In the genomic region with DNA sequence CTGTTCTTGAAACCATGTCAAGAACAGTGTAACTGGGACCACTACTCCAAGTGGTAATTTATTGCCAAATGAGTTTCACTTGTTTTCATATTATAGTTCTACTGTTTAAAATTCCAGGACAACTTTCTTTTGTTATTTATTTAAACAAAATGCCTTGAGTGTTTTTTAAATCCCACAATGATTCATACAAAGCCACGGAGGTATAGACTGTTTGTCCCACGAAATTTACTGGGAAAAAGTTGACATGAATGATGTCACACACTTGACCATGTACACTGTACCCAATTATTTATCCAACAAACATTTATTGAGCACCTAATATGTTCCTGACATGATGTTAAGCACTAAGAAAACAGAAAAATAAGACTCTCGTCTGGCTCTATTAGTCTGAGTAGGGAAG, we compare ENCODE assay signal across 25 cellular contexts.
"Had no signal": no experiment of that assay in that cellular context is flagged by ENCODE, and none has a peak within 500 bp of the region (broad histone marks: within the 10 kb centered on the region; RNA-seq: fewer than 3 reads in every experiment).

No MANE protein-coding gene starts in this region.

- H3K9me3 Mint-ChIP-seq: natural killer cell; neural crest cell; stimulated activated effector memory CD8-positive, alpha-beta T cell treated with anti-CD3 and anti-CD28 coated beads, Interleukin-12 subunit alpha, Interleukin-12 subunit beta, amount 100 ng/mL, for 72 hours had no signal

- H3K36me3 ChIP-seq: esophagus muscularis mucosa, heart right ventricle, lower lobe of right lung, neutrophil, right atrium auricular region, stomach, tibial artery had no signal

- H3K4me1 Mint-ChIP-seq: natural killer cell; stimulated activated effector memory CD8-positive, alpha-beta T cell treated with anti-CD3 and anti-CD28 coated beads, Interleukin-12 subunit alpha, Interleukin-12 subunit beta, amount 100 ng/mL, for 72 hours had no signal

- H3K4me1 ChIP-seq: parathyroid adenoma, testis had no signal

- H3K27me3 ChIP-seq: esophagus muscularis mucosa, heart right ventricle, right atrium auricular region, stomach, testis, tibial artery had no signal

- H3K9me3 ChIP-seq: esophagus muscularis mucosa, heart right ventricle, lower lobe of right lung, neutrophil, right atrium auricular region, stomach, testis, tibial artery had no signal

- H3K27ac ChIP-seq: coronary artery, esophagus muscularis mucosa, heart right ventricle, lower lobe of right lung, neutrophil, parathyroid adenoma, right atrium auricular region, stomach, testis had no signal

- H3K4me3 Mint-ChIP-seq: natural killer cell; neural crest cell; stimulated activated effector memory CD8-positive, alpha-beta T cell treated with anti-CD3 and anti-CD28 coated beads, Interleukin-12 subunit alpha, Interleukin-12 subunit beta, amount 100 ng/mL, for 72 hours; type B pancreatic cell had no signal

- H3K36me3 Mint-ChIP-seq: natural killer cell; stimulated activated effector memory CD8-positive, alpha-beta T cell treated with anti-CD3 and anti-CD28 coated beads, Interleukin-12 subunit alpha, Interleukin-12 subunit beta, amount 100 ng/mL, for 72 hours; type B pancreatic cell had no signal

- DNase-seq: dermis blood vessel endothelial cell; effector memory CD4-positive, alpha-beta T cell; foreskin melanocyte; glutamatergic neuron; heart right ventricle; hippocampal formation; left ventricle myocardium superior; lower lobe of right lung; natural killer cell; stimulated activated CD4-positive, alpha-beta T cell treated with anti-CD3 and anti-CD28 coated beads, Interleukin-2, amount 100 ng/mL, for 24 hours; stimulated activated CD4-positive, alpha-beta T cell treated with anti-CD3 and anti-CD28 coated beads, Interleukin-4, amount 100 ng/mL, for 24 hours; stimulated activated naive CD4-positive, alpha-beta T cell treated with Interleukin-2 at 50 U/mL for 16 hours; stomach; testis; tibial artery had no signal

- H3K27ac Mint-ChIP-seq: natural killer cell; progenitor cell of endocrine pancreas; stimulated activated effector memory CD8-positive, alpha-beta T cell treated with anti-CD3 and anti-CD28 coated beads, Interleukin-12 subunit alpha, Interleukin-12 subunit beta, amount 100 ng/mL, for 72 hours; type B pancreatic cell had no signal

- H3K4me3 ChIP-seq: coronary artery, esophagus muscularis mucosa, heart right ventricle, lower lobe of right lung, right atrium auricular region, stomach, testis, tibial artery had no signal

- ATAC-seq: heart right ventricle; left ventricle myocardium superior; lower lobe of right lung; natural killer cell; sciatic nerve; stimulated activated effector memory CD8-positive, alpha-beta T cell treated with anti-CD3 and anti-CD28 coated beads, Interleukin-12 subunit alpha, Interleukin-12 subunit beta, amount 100 ng/mL, for 72 hours had no signal
